In the genomic region with DNA sequence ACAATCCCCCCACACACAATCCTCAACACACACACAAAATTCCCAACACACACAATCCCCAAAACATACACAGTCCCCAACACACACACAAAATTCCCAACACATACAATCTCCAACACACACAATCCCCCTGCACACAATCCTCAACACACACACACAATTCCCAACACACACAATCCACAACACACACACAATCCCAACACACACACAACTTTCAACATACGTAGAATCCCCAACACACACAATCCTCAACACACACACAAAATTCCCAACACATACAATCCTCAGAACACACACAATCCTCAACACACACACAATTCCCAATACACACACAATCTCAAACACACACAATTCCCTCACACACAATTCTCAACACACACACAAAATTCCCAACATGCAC, we compare ENCODE assay signal across 1 cellular context.
TF ChIP-seq lines count a peak whose summit lies in the region.

No MANE protein-coding gene starts in this region.

TF ChIP-seq in H1, 55 proteins besides CTCF, POLR2A, EP300 and RAD21:
- TF ChIP-seq ZNF274 (IDR thresholded peaks at IDR 0.05; ENCODE audit: borderline replicate concordance, extremely low read depth, low read length), result no peak
- no peak for TF ChIP-seq RBBP5 (IDR thresholded peaks at IDR 0.05; ENCODE audit: borderline replicate concordance, low read depth, low read length)
- no peak for TF ChIP-seq CREB1 (IDR thresholded peaks at IDR 0.05)
- TF ChIP-seq KDM5A (IDR thresholded peaks at IDR 0.05; ENCODE audit: low read length), result no peak
- TF ChIP-seq BRCA1 (IDR thresholded peaks at IDR 0.05; ENCODE audit: low read depth, low read length), result no peak
- TF ChIP-seq, protein P1, sequence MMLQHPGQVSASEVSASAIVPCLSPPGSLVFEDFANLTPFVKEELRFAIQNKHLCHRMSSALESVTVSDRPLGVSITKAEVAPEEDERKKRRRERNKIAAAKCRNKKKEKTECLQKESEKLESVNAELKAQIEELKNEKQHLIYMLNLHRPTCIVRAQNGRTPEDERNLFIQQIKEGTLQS (IDR thresholded peaks at IDR 0.05; ENCODE audit: insufficient read depth, low read depth, low read length), result no peak
- TF ChIP-seq NRF1 (IDR thresholded peaks at IDR 0.05; ENCODE audit: low read depth, low read length), result no peak
- no peak for TF ChIP-seq TEAD4 (IDR thresholded peaks at IDR 0.05; ENCODE audit: low read depth, low read length)
- no peak for TF ChIP-seq SP1 (IDR thresholded peaks at IDR 0.05; ENCODE audit: low read depth, low read length)
- no peak for TF ChIP-seq EGR1 (IDR thresholded peaks at IDR 0.05; ENCODE audit: borderline replicate concordance, low read depth, low read length)
- TF ChIP-seq SUZ12 (IDR thresholded peaks at IDR 0.05; ENCODE audit: low read length), result no peak
- TF ChIP-seq BCL11A (IDR thresholded peaks at IDR 0.05; ENCODE audit: low read depth in 2 of 2, low read length in 2 of 2), result no peak
- no peak for TF ChIP-seq SP4 (IDR thresholded peaks at IDR 0.05; ENCODE audit: low read length)
- TF ChIP-seq, protein P2, sequence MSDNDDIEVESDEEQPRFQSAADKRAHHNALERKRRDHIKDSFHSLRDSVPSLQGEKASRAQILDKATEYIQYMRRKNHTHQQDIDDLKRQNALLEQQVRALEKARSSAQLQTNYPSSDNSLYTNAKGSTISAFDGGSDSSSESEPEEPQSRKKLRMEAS (IDR thresholded peaks at IDR 0.05), result no peak
- TF ChIP-seq CEBPB (IDR thresholded peaks at IDR 0.05; ENCODE audit: low read depth, low read length), result no peak
- no peak for TF ChIP-seq TCF12 (IDR thresholded peaks at IDR 0.05; ENCODE audit: low read depth, low read length)
- TF ChIP-seq SP2 (IDR thresholded peaks at IDR 0.05; ENCODE audit: low read length), result no peak
- TF ChIP-seq POU5F1 (IDR thresholded peaks at IDR 0.05; ENCODE audit: low read depth, low read length), result no peak
- no peak for TF ChIP-seq SAP30 (IDR thresholded peaks at IDR 0.05; ENCODE audit: insufficient read depth, insufficient replicate concordance, low read length)
- no peak for TF ChIP-seq YY1 (IDR thresholded peaks at IDR 0.05; ENCODE audit: low read depth, low read length)
